Comparison of ENCODE assay signal across 16 cellular contexts in genomic region chr7:116259821-116260440, GRCh38. TPM values are rescaled to one million over a fixed set of nuclear protein-coding genes. Genes with fewer than 3 reads are reported as not detected.
A peak's percentile ranks its signal among the peaks of the same experiment; 100 is the strongest.
DNase-seq lines count a peak whose midpoint lies in the region; ATAC-seq and TF ChIP-seq lines count a peak whose summit lies in the region.
"Had no signal": no experiment of that assay in that cellular context is flagged by ENCODE, and none has a peak within 500 bp of the region (broad histone marks: within the 10 kb centered on the region; RNA-seq: fewer than 3 reads in every experiment).

No MANE protein-coding gene starts in this region.

- peak overlapping the region; percentile 34 for H3K27ac ChIP-seq in PC-3 (ENCODE audit: low read length)
- H3K27ac ChIP-seq in osteoblast (ENCODE audit: low read depth, low read length), result peak overlapping the region; percentile 66
- H3K27ac ChIP-seq: ovary had no signal

- POLR2A ChIA-PET in PC-3 (lab: Charles Lee; ENCODE audit: unreplicated experiment), result interaction anchor here (0.6 kb wide), 3 partner anchors 14 to 331 kb away, joined by 4 to 28 read pairs (median 17); no protein-coding TSS in a partner anchor

- H4K20me1 ChIP-seq in PC-3 (ENCODE audit: low read length), result no peaks in the 10 kb centered on the region
- no peaks in the 10 kb centered on the region for H4K20me1 ChIP-seq in osteoblast (ENCODE audit: insufficient read depth, low read length)

- peaks cover 2% of the 10 kb centered on the region for H3K9me3 Mint-ChIP-seq in Calu3 (ENCODE audit: low read depth, unreplicated experiment)

- H3K36me3 ChIP-seq in PC-3 (ENCODE audit: low read depth, low read length), result peaks cover 21% of the 10 kb centered on the region
- peaks cover 3% of the 10 kb centered on the region for H3K36me3 ChIP-seq in osteoblast (ENCODE audit: insufficient read depth, low read length)
- H3K36me3 ChIP-seq: ovary had no signal

- TF ChIP-seq CTCF in PC-3 (conservative IDR thresholded peaks at IDR 0.05; ENCODE audit: low read depth, low read length) (no peak), osteoblast (IDR thresholded peaks at IDR 0.05; ENCODE audit: extremely low read depth, low read depth, low read length) (no peak), Calu3 (IDR thresholded peaks at IDR 0.05; ENCODE audit: unreplicated experiment) (no peak)

- no peaks in the 10 kb centered on the region for H3K27me3 Mint-ChIP-seq in Calu3 (ENCODE audit: unreplicated experiment)

- no peak overlapping the region for H3K4me3 Mint-ChIP-seq in Calu3 (ENCODE audit: low read depth, unreplicated experiment)

- no peaks in the 10 kb centered on the region for H3K9me3 ChIP-seq in PC-3 (ENCODE audit: low read length)
- no peaks in the 10 kb centered on the region for H3K9me3 ChIP-seq in osteoblast (ENCODE audit: low read depth, low read length)
- H3K9me3 ChIP-seq: gastroesophageal sphincter, left lung, ovary had no signal

- H3K79me2 ChIP-seq in PC-3 (ENCODE audit: low read length), result no peaks in the 10 kb centered on the region
- H3K79me2 ChIP-seq in osteoblast (ENCODE audit: insufficient read depth, low read length), result no peaks in the 10 kb centered on the region

- H2AFZ ChIP-seq in PC-3 (ENCODE audit: low read length) (no peak overlapping the region), osteoblast (ENCODE audit: low read length) (no peak overlapping the region)

- no peaks in the 10 kb centered on the region for H3K27me3 ChIP-seq in PC-3 (ENCODE audit: low read length)
- H3K27me3 ChIP-seq in osteoblast (ENCODE audit: insufficient read depth, low read length), result no peaks in the 10 kb centered on the region
- H3K27me3 ChIP-seq: gastroesophageal sphincter, left lung, ovary had no signal

- peak; percentile 74 for ATAC-seq in PC-3
- no peak for ATAC-seq in HG02571 (IDR thresholded peaks at IDR 0.05; ENCODE audit: unreplicated experiment)
- ATAC-seq: gastroesophageal sphincter, left lung had no signal

- CTCF ChIA-PET in PC-3 (lab: Charles Lee) (interaction anchor here (0.6 to 1.9 kb wide), 8 partner anchors 12 to 329 kb away, joined by 3 to 22 read pairs (median 10); partner anchors contain the start of gene CAV2), Calu3 (lab: Charles Lee) (interaction anchor here (0.6 to 3.6 kb wide), 11 partner anchors 8 to 544 kb away, joined by 3 to 19 read pairs (median 5); partner anchors contain the start of gene CAV2)

- H3K27ac Mint-ChIP-seq in Calu3 (ENCODE audit: unreplicated experiment), result no peak overlapping the region

- peaks cover 18% of the 10 kb centered on the region for H3K4me1 ChIP-seq in PC-3 (ENCODE audit: insufficient read depth, low read length)
- H3K4me1 ChIP-seq in osteoblast (ENCODE audit: insufficient read depth, low read length), result peaks cover 18% of the 10 kb centered on the region

- H3K4me2 ChIP-seq in PC-3 (ENCODE audit: low read length), result 0 out of 2 replicates have a peak overlapping the region, but pooled peaks have one; percentile 17
- H3K4me2 ChIP-seq in osteoblast (ENCODE audit: insufficient read depth, low read length), result peak overlapping the region; percentile 32

- H3K36me3 Mint-ChIP-seq in Calu3 (ENCODE audit: insufficient read depth, unreplicated experiment), result peaks cover 41% of the 10 kb centered on the region

- no peaks in the 10 kb centered on the region for H3F3A ChIP-seq in PC-3 (ENCODE audit: low read length, unreplicated experiment)

- in situ Hi-C loops in Caki2 (cut with HindIII; ENCODE audit: low pct_unique_long_range_greater_than_20kb, low sequenced_read_pairs), result loop anchor here (10.0 kb wide), 1 partner anchor 335 kb away; no protein-coding TSS in a partner anchor

- intact Hi-C loops in PC-3 (cut with micrococcal nuclease), result loop anchor here (2.0 to 5.0 kb wide), 5 partner anchors 57 to 549 kb away; partner anchors contain the start of gene MET
- intact Hi-C loops in Calu3 (cut with micrococcal nuclease; ENCODE audit: unreplicated experiment), result loop anchor here (2.0 kb wide), 2 partner anchors 243 to 549 kb away; no protein-coding TSS in a partner anchor

- BruUV-seq in PC-3 (replicated peaks; lab: Mats Ljungman, UMichigan) (TSS peak; percentile 24), Calu3 (replicated peaks; lab: Mats Ljungman, UMichigan) (no TSS peak)

- H3K9ac ChIP-seq in PC-3 (ENCODE audit: low read length), result no peak overlapping the region

- DNase-seq in Caki2 (ENCODE audit: low read depth) (peak; percentile 52), PC-3 (peak; percentile 85), epidermal melanocyte (ENCODE audit: insufficient read length, low spot score) (peak; percentile 17), osteoblast (ENCODE audit: insufficient read length, low spot score, missing footprints) (peak; percentile 45), NCI-H2081 (lab: John Stamatoyannopoulos, UW) (no peak), Calu3 (no peak)
- no peak for DNase-seq in activated CD4-positive, alpha-beta T cell treated with anti-CD3 and anti-CD28 coated beads, Interleukin-2, amount 50 U/mL, for 4 hours
- DNase-seq: activated T-cell treated with anti-CD3 and anti-CD28 coated beads, Interleukin-2, amount 50 U/mL, for 1 hour; central memory CD4-positive, alpha-beta T cell; COR-L47; left lung; NCI-H345; ovary; SIG-M5 had no signal

- peaks cover 20% of the 10 kb centered on the region for H3K4me1 Mint-ChIP-seq in Calu3 (ENCODE audit: low read depth, unreplicated experiment)

- H3K4me3 ChIP-seq in PC-3 (ENCODE audit: low read length) (no peak overlapping the region), osteoblast (ENCODE audit: insufficient read depth, low read length) (no peak overlapping the region)
- H3K4me3 ChIP-seq: gastroesophageal sphincter, left lung, ovary had no signal

- H3K9me2 ChIP-seq in PC-3 (replicated peaks; ENCODE audit: low read length), result no peaks in the 10 kb centered on the region

RNA-seq across cellular contexts. Expression of gene TES, which starts 49.6 kb away (rescaled TPM):
- 82.8 and 134 TPM in 2 replicates for total RNA-seq in Caki2 (2014; rRNA removed; shearing (Covaris generic); ENCODE audit: low replicate concordance)
- total RNA-seq in PC-3 (2014; rRNA removed) (120 and 128 TPM in 2 replicates), osteoblast (99.2 and 124 TPM in 2 replicates), Calu3 (2022) (124 and 126 TPM in 2 replicates)

Comparison
In these comparisons a context has a peak if more than half of its experiments do, and no peak if none do; other contexts are left out.
1. DNase-seq: peak in Caki2 (single experiment), PC-3 (single experiment), epidermal melanocyte (single experiment) and osteoblast (single experiment); none in activated CD4-positive, alpha-beta T cell treated with anti-CD3 and anti-CD28 coated beads, Interleukin-2, amount 50 U/mL, for 4 hours (0 of 2), NCI-H2081 (0 of 2) and Calu3 (single experiment).